ENCODE assay signal across 31 cellular contexts in the genomic region with DNA sequence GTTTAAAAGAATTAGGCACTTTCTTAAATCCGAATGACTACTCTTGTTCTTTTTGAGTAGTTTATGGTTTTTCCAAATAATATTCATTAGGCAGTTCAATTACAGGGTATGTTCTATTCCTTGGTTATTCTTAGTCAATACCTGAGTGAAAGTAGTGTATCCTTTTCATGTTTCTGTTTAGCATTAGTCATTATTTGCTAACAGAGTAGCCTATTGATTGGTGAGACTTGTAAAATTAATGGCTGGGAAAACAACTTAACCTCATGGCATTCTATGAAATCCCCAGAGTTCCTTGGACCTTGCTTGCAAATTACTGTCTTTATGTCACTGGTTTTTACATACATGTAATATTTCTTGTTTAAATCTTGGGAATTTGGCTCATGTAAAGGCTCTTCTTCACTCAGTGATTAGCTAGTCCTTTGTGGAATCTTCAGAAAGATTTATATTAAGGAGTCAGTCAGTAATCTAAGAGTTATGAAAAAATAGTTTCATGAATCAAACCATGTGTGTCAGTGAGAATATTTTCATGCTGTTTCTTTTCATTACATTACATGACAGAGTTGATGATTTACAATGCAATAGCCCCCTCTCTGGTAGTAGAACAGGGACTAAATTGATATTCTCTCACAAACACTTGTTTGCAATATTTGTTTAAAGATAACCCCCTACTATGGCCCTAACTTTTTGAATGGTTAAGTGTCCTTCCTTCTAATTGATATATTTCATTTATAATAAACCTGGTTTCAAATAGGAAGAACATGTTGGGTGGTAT.
DNase-seq lines count a peak whose midpoint lies in the region; ATAC-seq, FAIRE-seq and TF ChIP-seq lines count a peak whose summit lies in the region.
"Had no signal": no experiment of that assay in that cellular context is flagged by ENCODE, and none has a peak within 500 bp of the region (broad histone marks: within the 10 kb centered on the region; RNA-seq: fewer than 3 reads in every experiment).

No MANE protein-coding gene starts in this region.

- H2AFZ ChIP-seq in SK-N-SH (ENCODE audit: low read depth) (no peak overlapping the region), hepatocyte (no peak overlapping the region)

- H4K20me1 ChIP-seq in SK-N-SH (ENCODE audit: insufficient read depth) (no peaks in the 10 kb centered on the region), hepatocyte (ENCODE audit: insufficient read depth, poor library complexity, severe bottlenecking) (no peaks in the 10 kb centered on the region)

- H3K27ac ChIP-seq in SK-N-SH (ENCODE audit: low read depth in 2 of 2, low read length in 1 of 2) = no peak overlapping the region
- H3K27ac ChIP-seq in hepatocyte = no peak overlapping the region
- H3K27ac ChIP-seq: cardiac muscle cell, esophagus muscularis mucosa, gastroesophageal sphincter, KMS-11, neutrophil, thyroid gland, vagina had no signal

- H3K79me2 ChIP-seq in SK-N-SH (ENCODE audit: insufficient read depth) (no peaks in the 10 kb centered on the region), hepatocyte (no peaks in the 10 kb centered on the region)

- no peaks in the 10 kb centered on the region for H3K9me2 ChIP-seq in SK-N-SH
- no peaks in the 10 kb centered on the region for H3K9me2 ChIP-seq in hepatocyte (replicated peaks; ENCODE audit: insufficient read depth)

- no peaks in the 10 kb centered on the region for H3K4me1 ChIP-seq in SK-N-SH (ENCODE audit: control insufficient read depth in 1 of 2, insufficient read depth in 2 of 2, low read depth in 1 of 2, low read length in 1 of 2)
- H3K4me1 ChIP-seq in hepatocyte (ENCODE audit: insufficient read depth) = no peaks in the 10 kb centered on the region
- H3K4me1 ChIP-seq: esophagus muscularis mucosa, gastroesophageal sphincter, thyroid gland, vagina had no signal

- ATAC-seq in SK-N-SH treated with all-trans-retinoic acid at 6 μM for 48 hours = no peak
- ATAC-seq: activated T-cell treated with anti-CD3 and anti-CD28 coated beads, Interleukin-2, amount 50 U/mL, for 72 hours; gastroesophageal sphincter; left lobe of liver; Panc1; stimulated activated naive CD8-positive, alpha-beta T cell treated with anti-CD3 and anti-CD28 coated beads, Interleukin-15, amount 100 ng/mL, for 72 hours had no signal

- TF ChIP-seq CTCF in SK-N-SH (IDR thresholded peaks at IDR 0.05) = peak; percentile 34
- TF ChIP-seq CTCF in astrocyte of the spinal cord (IDR thresholded peaks at IDR 0.05; ENCODE audit: low read depth, low read length) = peak; percentile 19
- TF ChIP-seq CTCF in hepatocyte (IDR thresholded peaks at IDR 0.05; ENCODE audit: poor library complexity) = peak; percentile 7

- H3K36me3 ChIP-seq in SK-N-SH (replicated peaks in 1 of 2; ENCODE audit: control insufficient read depth in 1 of 2, insufficient read depth in 2 of 2, low read length in 1 of 2) = no peaks in the 10 kb centered on the region
- H3K36me3 ChIP-seq in hepatocyte (replicated peaks; ENCODE audit: insufficient read depth, low read depth) = no peaks in the 10 kb centered on the region
- H3K36me3 ChIP-seq: cardiac muscle cell, esophagus muscularis mucosa, gastroesophageal sphincter, neutrophil, thyroid gland, vagina had no signal

- H3K4me2 ChIP-seq in SK-N-SH = no peak overlapping the region
- no peak overlapping the region for H3K4me2 ChIP-seq in hepatocyte
- H3K4me2 ChIP-seq: KMS-11 had no signal

- no peak for DNase-seq in SK-N-SH
- DNase-seq in astrocyte of the spinal cord (ENCODE audit: low read depth, low spot score) = no peak
- DNase-seq in hepatocyte (ENCODE audit: low spot score) = no peak
- DNase-seq in NCI-H524 (lab: John Stamatoyannopoulos, UW) = no peak
- DNase-seq in amygdala (lab: John Stamatoyannopoulos, UW) = no peak
- DNase-seq in EL = no peak
- no peak for DNase-seq in HTR-8/SVneo (ENCODE audit: insufficient read length, low spot score)
- DNase-seq: activated CD4-positive, alpha-beta T cell treated with anti-CD3 and anti-CD28 coated beads, Interleukin-2, amount 50 U/mL, for 4 hours; activated CD4-positive, CD25-positive, alpha-beta regulatory T cell; activated naive CD4-positive, alpha-beta T cell; activated T-cell treated with anti-CD3 and anti-CD28 coated beads, Interleukin-2, amount 50 U/mL, for 72 hours; CD8-positive, alpha-beta memory T cell; DMS153; GDM1; hippocampal formation; mesendoderm; MV-4-11; NCI-H526; SIG-M5; stimulated activated CD8-positive, alpha-beta memory T cell treated with anti-CD3 and anti-CD28 coated beads, Interleukin-4, amount 100 ng/mL, for 48 hours; stimulated activated naive CD8-positive, alpha-beta T cell treated with anti-CD3 and anti-CD28 coated beads, Interleukin-15, amount 100 ng/mL, for 72 hours; thyroid gland had no signal

- H3F3A ChIP-seq in SK-N-SH (replicated peaks; ENCODE audit: insufficient read depth) = no peaks in the 10 kb centered on the region

- WGBS in SK-N-SH (ENCODE audit: low lambda C conversion rate) = 0% methylated on average over 1 of the region's 1 CpG
- 75% methylated on average over 1 of the region's 1 CpG for whole genome bisulfite sequencing in hepatocyte (ENCODE audit: low lambda C conversion rate, missing lambda C conversion rate)

- H3K4me3 ChIP-seq in SK-N-SH (ENCODE audit: low read depth in 2 of 2, low read length in 1 of 2) = no peak overlapping the region
- no peak overlapping the region for H3K4me3 ChIP-seq in astrocyte of the spinal cord (ENCODE audit: low read depth, low read length)
- no peak overlapping the region for H3K4me3 ChIP-seq in hepatocyte
- H3K4me3 ChIP-seq: cardiac muscle cell, esophagus muscularis mucosa, gastroesophageal sphincter, thyroid gland, vagina had no signal

- no peak for TF ChIP-seq RAD21 in SK-N-SH (IDR thresholded peaks at IDR 0.05; ENCODE audit: low read length)

- in situ Hi-C loops in astrocyte of the spinal cord (cut with HindIII; ENCODE audit: low sequenced_read_pairs) = no loop called here

- no peak overlapping the region for H3K9ac ChIP-seq in SK-N-SH
- H3K9ac ChIP-seq: KMS-11 had no signal

- TF ChIP-seq EP300 in SK-N-SH (IDR thresholded peaks at IDR 0.05; ENCODE audit: borderline replicate concordance in 1 of 2, low read depth in 1 of 2, low read length in 1 of 2) = no peak

- no peak for FAIRE-seq in HTR-8/SVneo (lab: Jason Lieb, UNC)

- no peaks in the 10 kb centered on the region for H3K9me3 ChIP-seq in SK-N-SH
- no peaks in the 10 kb centered on the region for H3K9me3 ChIP-seq in hepatocyte (ENCODE audit: low read depth)
- H3K9me3 ChIP-seq: esophagus muscularis mucosa, gastroesophageal sphincter, neutrophil, thyroid gland, vagina had no signal

- H3K27me3 ChIP-seq in SK-N-SH (ENCODE audit: insufficient read depth) (no peaks in the 10 kb centered on the region; the same call in 1 of the 2 replicates), hepatocyte (no peaks in the 10 kb centered on the region)
- H3K27me3 ChIP-seq: cardiac muscle cell, esophagus muscularis mucosa, gastroesophageal sphincter, neutrophil, thyroid gland, vagina had no signal

- POLR2A ChIA-PET in SK-N-SH (lab: Yijun Ruan, JAX) = no interaction called here

- CTCF ChIA-PET in SK-N-SH (lab: Yijun Ruan, JAX) = interaction anchor here (0.7 kb wide), 1 partner anchor 821 kb away, joined by 3 read pairs; no protein-coding TSS in a partner anchor

TF ChIP-seq in SK-N-SH, 30 proteins besides CTCF, POLR2A, EP300 and RAD21 (continues in another document):
- TF ChIP-seq, protein P1, sequence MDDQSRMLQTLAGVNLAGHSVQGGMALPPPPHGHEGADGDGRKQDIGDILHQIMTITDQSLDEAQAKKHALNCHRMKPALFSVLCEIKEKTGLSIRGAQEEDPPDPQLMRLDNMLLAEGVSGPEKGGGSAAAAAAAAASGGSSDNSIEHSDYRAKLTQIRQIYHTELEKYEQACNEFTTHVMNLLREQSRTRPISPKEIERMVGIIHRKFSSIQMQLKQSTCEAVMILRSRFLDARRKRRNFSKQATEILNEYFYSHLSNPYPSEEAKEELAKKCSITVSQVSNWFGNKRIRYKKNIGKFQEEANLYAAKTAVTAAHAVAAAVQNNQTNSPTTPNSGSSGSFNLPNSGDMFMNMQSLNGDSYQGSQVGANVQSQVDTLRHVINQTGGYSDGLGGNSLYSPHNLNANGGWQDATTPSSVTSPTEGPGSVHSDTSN (IDR thresholded peaks at IDR 0.05) = no peak
- no peak for TF ChIP-seq TCF12 (IDR thresholded peaks at IDR 0.05)
- TF ChIP-seq GABPA (IDR thresholded peaks at IDR 0.05; ENCODE audit: low read depth) = no peak
- no peak for TF ChIP-seq IRF3 (IDR thresholded peaks at IDR 0.05; ENCODE audit: low read depth, low read length)
- TF ChIP-seq GATA2 (CRISPR knock-in tag; IDR thresholded peaks at IDR 0.05) = no peak

TF ChIP-seq in SK-N-SH treated with all-trans-retinoic acid at 6 μM for 48 hours, 23 proteins besides CTCF, POLR2A, EP300 and RAD21 (continues in another document):
- TF ChIP-seq CSDC2 (CRISPR knock-in tag; IDR thresholded peaks at IDR 0.05) (no peak), SNAI2 (CRISPR knock-in tag; IDR thresholded peaks at IDR 0.05) (no peak), ZFP30 (CRISPR knock-in tag; IDR thresholded peaks at IDR 0.05) (no peak), ESRRG (CRISPR knock-in tag; IDR thresholded peaks at IDR 0.05) (no peak), ZC3H10 (CRISPR knock-in tag; IDR thresholded peaks at IDR 0.05) (no peak), BACH2 (CRISPR knock-in tag; IDR thresholded peaks at IDR 0.05; ENCODE audit: borderline replicate concordance) (no peak), ZNF8 (CRISPR knock-in tag; IDR thresholded peaks at IDR 0.05) (no peak), CREB5 (CRISPR knock-in tag; IDR thresholded peaks at IDR 0.05; ENCODE audit: low read depth) (no peak)
- TF ChIP-seq, protein P2, sequence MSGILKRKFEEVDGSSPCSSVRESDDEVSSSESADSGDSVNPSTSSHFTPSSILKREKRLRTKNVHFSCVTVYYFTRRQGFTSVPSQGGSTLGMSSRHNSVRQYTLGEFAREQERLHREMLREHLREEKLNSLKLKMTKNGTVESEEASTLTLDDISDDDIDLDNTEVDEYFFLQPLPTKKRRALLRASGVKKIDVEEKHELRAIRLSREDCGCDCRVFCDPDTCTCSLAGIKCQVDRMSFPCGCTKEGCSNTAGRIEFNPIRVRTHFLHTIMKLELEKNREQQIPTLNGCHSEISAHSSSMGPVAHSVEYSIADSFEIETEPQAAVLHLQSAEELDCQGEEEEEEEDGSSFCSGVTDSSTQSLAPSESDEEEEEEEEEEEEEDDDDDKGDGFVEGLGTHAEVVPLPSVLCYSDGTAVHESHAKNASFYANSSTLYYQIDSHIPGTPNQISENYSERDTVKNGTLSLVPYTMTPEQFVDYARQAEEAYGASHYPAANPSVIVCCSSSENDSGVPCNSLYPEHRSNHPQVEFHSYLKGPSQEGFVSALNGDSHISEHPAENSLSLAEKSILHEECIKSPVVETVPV (CRISPR knock-in tag; IDR thresholded peaks at IDR 0.05) = no peak
